ENCODE assay signal across 9 cellular contexts in genomic region chr5:77629553-77630245, GRCh38. TPM values are rescaled to one million over a fixed set of nuclear protein-coding genes. Genes with fewer than 3 reads are reported as not detected.
DNase-seq lines count a peak whose midpoint lies in the region; ATAC-seq and TF ChIP-seq lines count a peak whose summit lies in the region.
"Had no signal": no experiment of that assay in that cellular context is flagged by ENCODE, and none has a peak within 500 bp of the region (broad histone marks: within the 10 kb centered on the region; RNA-seq: fewer than 3 reads in every experiment).

No MANE protein-coding gene starts in this region.

- DNase-seq in EH (ENCODE audit: low read depth) (peak; percentile 15), adipocyte (ENCODE audit: low read depth) (no peak), osteoblast (ENCODE audit: insufficient read length, low spot score, missing footprints) (peak; percentile 92), T1000 (lab: John Stamatoyannopoulos, UW) (no peak), AG08395 (ENCODE audit: low spot score) (no peak)
- no peak for DNase-seq in Jurkat, Clone E6-1 (ENCODE audit: low read depth, low spot score)
- no peak for DNase-seq in stimulated activated CD8-positive, alpha-beta memory T cell treated with anti-CD3 and anti-CD28 coated beads, Interleukin-4, amount 100 ng/mL, for 48 hours

- H3K4me1 ChIP-seq in adipocyte (ENCODE audit: control insufficient read depth, insufficient read depth, low read length): peaks cover 9% of the 10 kb centered on the region
- H3K4me1 ChIP-seq in osteoblast (ENCODE audit: insufficient read depth, low read length): peaks cover 5% of the 10 kb centered on the region

- no peak for ATAC-seq in GM21723 (IDR thresholded peaks at IDR 0.05; ENCODE audit: unreplicated experiment)

- H4K20me1 ChIP-seq in osteoblast (ENCODE audit: insufficient read depth, low read length): no peaks in the 10 kb centered on the region

- no peak overlapping the region for H3K9ac ChIP-seq in adipocyte (ENCODE audit: low read length)

- H3K9me3 ChIP-seq in adipocyte (ENCODE audit: control insufficient read depth, low read length) (peaks cover 32% of the 10 kb centered on the region), osteoblast (ENCODE audit: low read depth, low read length) (no peaks in the 10 kb centered on the region)

- no peak for TF ChIP-seq CTCF in osteoblast (IDR thresholded peaks at IDR 0.05; ENCODE audit: extremely low read depth, low read depth, low read length)

- H3K27me3 ChIP-seq in adipocyte (replicated peaks; ENCODE audit: control insufficient read depth, insufficient read depth, low read length) (peaks cover 92% of the 10 kb centered on the region), osteoblast (ENCODE audit: insufficient read depth, low read length) (peaks cover 98% of the 10 kb centered on the region)

- no peak overlapping the region for H3K27ac ChIP-seq in osteoblast (ENCODE audit: low read depth, low read length)

- H3K4me2 ChIP-seq in osteoblast (ENCODE audit: insufficient read depth, low read length): peak overlapping the region; percentile 68

- H3K4me3 ChIP-seq in Jurkat, Clone E6-1 (ENCODE audit: low read length): peak overlapping the region; percentile 60
- H3K4me3 ChIP-seq in adipocyte (ENCODE audit: low read length) (peak overlapping the region; percentile 73), osteoblast (ENCODE audit: insufficient read depth, low read length) (no peak overlapping the region)

- no peaks in the 10 kb centered on the region for H3K36me3 ChIP-seq in adipocyte (ENCODE audit: control insufficient read depth, insufficient read depth, low read length, severe bottlenecking)
- H3K36me3 ChIP-seq in osteoblast (ENCODE audit: insufficient read depth, low read length): no peaks in the 10 kb centered on the region

- no peak overlapping the region for H2AFZ ChIP-seq in osteoblast (ENCODE audit: low read length)

- H3K79me2 ChIP-seq in osteoblast (ENCODE audit: insufficient read depth, low read length): no peaks in the 10 kb centered on the region

RNA-seq across cellular contexts. Expression of gene OTP, which starts 8.8 kb away (rescaled TPM):
- polyA plus RNA-seq in Jurkat, Clone E6-1 (2012; ENCODE audit: insufficient read depth, insufficient read length): not detected
- under 0.01 TPM in 1 of 2 replicates, not detected in the other for total RNA-seq in osteoblast
- total RNA-seq: liver had no signal
- polyA plus RNA-seq: liver had no signal

Comparison
In these comparisons a context has a peak if more than half of its experiments do, and no peak if none do; other contexts are left out.
1. DNase-seq: peak in EH (single experiment) and osteoblast (single experiment); none in Jurkat, Clone E6-1 (single experiment), adipocyte (single experiment), T1000 (single experiment), stimulated activated CD8-positive, alpha-beta memory T cell treated with anti-CD3 and anti-CD28 coated beads, Interleukin-4, amount 100 ng/mL, for 48 hours (single experiment) and AG08395 (single experiment).